ENCODE assay signal across 16 cellular contexts in the genomic region with DNA sequence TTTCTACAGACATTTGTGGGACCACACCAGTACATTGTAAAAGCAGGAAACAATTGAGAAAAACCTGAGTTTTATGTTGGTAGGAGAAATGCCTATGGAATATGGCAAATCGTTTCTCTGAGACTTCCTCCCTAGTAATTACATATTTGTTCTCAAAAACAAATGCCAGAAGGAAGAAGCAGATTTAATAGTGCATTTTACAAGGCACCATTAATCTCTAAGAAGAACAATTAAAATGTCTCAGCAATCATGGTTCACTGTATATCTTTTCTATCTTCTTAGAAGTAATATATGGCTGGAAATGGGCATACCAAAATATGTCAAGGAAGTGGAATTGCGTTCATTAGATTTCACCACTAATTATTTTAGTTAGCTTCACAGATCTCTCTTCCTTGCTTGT. TPM values are rescaled to one million over a fixed set of nuclear protein-coding genes. Genes with fewer than 3 reads are reported as not detected.
A peak's percentile ranks its signal among the peaks of the same experiment; 100 is the strongest.
DNase-seq lines count a peak whose midpoint lies in the region; TF ChIP-seq lines count a peak whose summit lies in the region.
"Had no signal": no experiment of that assay in that cellular context is flagged by ENCODE, and none has a peak within 500 bp of the region (broad histone marks: within the 10 kb centered on the region; RNA-seq: fewer than 3 reads in every experiment).

No MANE protein-coding gene starts in this region.

- peak; percentile 63 for DNase-seq in LNCaP clone FGC (ENCODE audit: low read depth)
- no peak for DNase-seq in fibroblast of lung (ENCODE audit: low read depth in 2 of 2)
- DNase-seq in activated T-cell treated with anti-CD3 and anti-CD28 coated beads, Interleukin-2, amount 50 U/mL, for 24 hours, result no peak
- DNase-seq in mucosa of gallbladder (ENCODE audit: low spot score), result no peak
- DNase-seq in iPS-NIHi11 (ENCODE audit: low spot score), result no peak
- DNase-seq: EL, H9, MM.1S, NCI-H1105 treated with DMSO at 0.1 percent for 48 hours, NCI-H187, NCI-H446, SHP77 treated with DMSO at 0.1 percent for 48 hours had no signal

- H3K27me3 Mint-ChIP-seq in activated T-cell treated with anti-CD3 and anti-CD28 coated beads, Interleukin-2, amount 50 U/mL, for 24 hours, result peaks cover 38% of the 10 kb centered on the region

- H3K27ac ChIP-seq in C4-2B, result peak overlapping the region; percentile 52; the same call in 1 of the 2 replicates
- peak overlapping the region; percentile 19 for H3K27ac ChIP-seq in fibroblast of lung (ENCODE audit: insufficient read depth, low read length)
- peak overlapping the region; percentile 56 for H3K27ac ChIP-seq in rectal smooth muscle tissue (ENCODE audit: low read depth, low read length)
- H3K27ac ChIP-seq: BLaER1 treated with 17β-estradiol and CSF1 and Interleukin-3, amounts not matched to agents 10 nM and 100 nM; KMS-11 had no signal

- no peaks in the 10 kb centered on the region for H3K4me1 Mint-ChIP-seq in activated T-cell treated with anti-CD3 and anti-CD28 coated beads, Interleukin-2, amount 50 U/mL, for 24 hours (ENCODE audit: low read depth)
- H3K4me1 Mint-ChIP-seq: H9 had no signal

- no peak overlapping the region for H2AFZ ChIP-seq in fibroblast of lung (ENCODE audit: low read length)

- no peak overlapping the region for H3K4me2 ChIP-seq in fibroblast of lung (ENCODE audit: extremely low read depth, insufficient read depth, low read length)
- H3K4me2 ChIP-seq: BLaER1 treated with 17β-estradiol and CSF1 and Interleukin-3, amounts not matched to agents 10 nM and 100 nM; KMS-11 had no signal

- H4K20me1 ChIP-seq in fibroblast of lung (ENCODE audit: control insufficient read depth, extremely low read depth, insufficient read depth, low read length), result no peaks in the 10 kb centered on the region
- H4K20me1 ChIP-seq: BLaER1 treated with 17β-estradiol and CSF1 and Interleukin-3, amounts not matched to agents 10 nM and 100 nM had no signal

- H3K4me1 ChIP-seq in fibroblast of lung (ENCODE audit: control insufficient read depth, extremely low read depth, insufficient read depth, low read length) (peaks cover 34% of the 10 kb centered on the region), rectal smooth muscle tissue (ENCODE audit: control insufficient read depth, insufficient read depth, low read length) (peaks cover 35% of the 10 kb centered on the region)
- H3K4me1 ChIP-seq: BLaER1 treated with 17β-estradiol and CSF1 and Interleukin-3, amounts not matched to agents 10 nM and 100 nM had no signal

- H3K9me3 Mint-ChIP-seq in activated T-cell treated with anti-CD3 and anti-CD28 coated beads, Interleukin-2, amount 50 U/mL, for 24 hours, result peaks cover 2% of the 10 kb centered on the region
- H3K9me3 Mint-ChIP-seq: H9 had no signal

- H3K27ac Mint-ChIP-seq in activated T-cell treated with anti-CD3 and anti-CD28 coated beads, Interleukin-2, amount 50 U/mL, for 24 hours, result no peak overlapping the region

- H3K9me3 ChIP-seq in fibroblast of lung (ENCODE audit: control insufficient read depth, insufficient read depth, low read depth, low read length), result no peaks in the 10 kb centered on the region

- TF ChIP-seq CTCF in C4-2B (conservative IDR thresholded peaks at IDR 0.05), result no peak
- TF ChIP-seq CTCF in LNCaP clone FGC (IDR thresholded peaks at IDR 0.05; ENCODE audit: control insufficient read depth, extremely low read depth, insufficient read depth), result no peak
- TF ChIP-seq CTCF in fibroblast of lung (conservative IDR thresholded peaks at IDR 0.05 in 1 of 2, IDR thresholded peaks at IDR 0.05 in 1 of 2; ENCODE audit: low read depth in 1 of 2, low read length in 2 of 2), result no peak

- H3K4me3 ChIP-seq in LNCaP clone FGC (ENCODE audit: low read depth, low read length), result no peak overlapping the region
- no peak overlapping the region for H3K4me3 ChIP-seq in fibroblast of lung (replicated peaks in 1 of 4; ENCODE audit: control extremely low read depth in 1 of 4, insufficient read depth in 1 of 4, low read depth in 3 of 4, low read length in 4 of 4)
- no peak overlapping the region for H3K4me3 ChIP-seq in rectal smooth muscle tissue (ENCODE audit: low read length)
- H3K4me3 ChIP-seq: BLaER1 treated with 17β-estradiol and CSF1 and Interleukin-3, amounts not matched to agents 10 nM and 100 nM had no signal

- H3K4me3 Mint-ChIP-seq in activated T-cell treated with anti-CD3 and anti-CD28 coated beads, Interleukin-2, amount 50 U/mL, for 24 hours, result no peak overlapping the region
- H3K4me3 Mint-ChIP-seq: H9 had no signal

- H3K79me2 ChIP-seq in fibroblast of lung (ENCODE audit: control insufficient read depth, insufficient read depth, low read length), result peaks cover 94% of the 10 kb centered on the region

- H3K9ac ChIP-seq in fibroblast of lung (ENCODE audit: insufficient read depth, low read length) (no peak overlapping the region), rectal smooth muscle tissue (ENCODE audit: low read length) (no peak overlapping the region)
- H3K9ac ChIP-seq: BLaER1 treated with 17β-estradiol and CSF1 and Interleukin-3, amounts not matched to agents 10 nM and 100 nM; KMS-11 had no signal

- H3K36me3 Mint-ChIP-seq in activated T-cell treated with anti-CD3 and anti-CD28 coated beads, Interleukin-2, amount 50 U/mL, for 24 hours (ENCODE audit: low read depth), result no peaks in the 10 kb centered on the region

- H3K27me3 ChIP-seq in fibroblast of lung (ENCODE audit: control insufficient read depth, insufficient read depth, low read length), result no peaks in the 10 kb centered on the region
- H3K27me3 ChIP-seq in rectal smooth muscle tissue (ENCODE audit: control insufficient read depth, insufficient read depth, low read length), result no peaks in the 10 kb centered on the region
- H3K27me3 ChIP-seq: BLaER1 treated with 17β-estradiol and CSF1 and Interleukin-3, amounts not matched to agents 10 nM and 100 nM had no signal

- H3K36me3 ChIP-seq in fibroblast of lung (ENCODE audit: control insufficient read depth, insufficient read depth, low read length) (peaks cover 21% of the 10 kb centered on the region), rectal smooth muscle tissue (ENCODE audit: control insufficient read depth, insufficient read depth, low read length) (peaks cover 3% of the 10 kb centered on the region)
- H3K36me3 ChIP-seq: BLaER1 treated with 17β-estradiol and CSF1 and Interleukin-3, amounts not matched to agents 10 nM and 100 nM had no signal

RNA-seq across cellular contexts. Expression of a gene that starts 13.3 kb away (rescaled TPM):
- total RNA-seq in fibroblast of lung (174 and 461 TPM in 2 replicates), mucosa of gallbladder (239 TPM)
- polyA plus RNA-seq in fibroblast of lung, result 1,245 and 1,327 TPM in 2 replicates
- 881 and 940 TPM in 2 replicates for polyA plus RNA-seq in fibroblast of lung (2012)
- polyA minus RNA-seq in fibroblast of lung (ENCODE audit: low replicate concordance), result 3,025 and 3,345 TPM in 2 replicates

RNA-seq across cellular contexts. Expression of a gene that starts 38.6 kb away (rescaled TPM):
- total RNA-seq in fibroblast of lung (60.1 and 119 TPM in 2 replicates), mucosa of gallbladder (91.3 TPM)
- polyA plus RNA-seq in fibroblast of lung, result 217 and 288 TPM in 2 replicates
- polyA plus RNA-seq in fibroblast of lung (2012), result 118 and 133 TPM in 2 replicates
- 162 and 212 TPM in 2 replicates for polyA minus RNA-seq in fibroblast of lung (ENCODE audit: low replicate concordance)
